In the genomic region with DNA sequence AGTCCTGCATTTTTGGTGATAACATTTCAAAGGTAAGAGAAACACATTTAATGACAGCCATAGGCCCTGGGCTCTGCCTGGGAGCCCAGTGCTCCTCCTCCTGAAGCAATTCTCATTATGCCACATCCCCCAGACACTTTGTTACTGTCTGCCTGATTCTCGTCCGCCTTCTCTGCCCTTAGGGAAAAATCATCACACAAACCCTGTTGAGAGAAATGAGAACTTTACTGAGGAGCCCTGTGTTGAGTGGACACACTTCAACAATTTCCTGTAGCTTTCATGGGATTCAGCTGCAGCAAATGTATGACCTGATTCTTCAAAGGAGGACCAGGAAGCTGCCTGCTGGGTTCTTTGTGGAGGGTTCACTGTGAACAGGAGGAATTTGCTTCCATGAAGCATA, we compare ENCODE assay signal across 26 cellular contexts.
"Had no signal": no experiment of that assay in that cellular context is flagged by ENCODE, and none has a peak within 500 bp of the region (broad histone marks: within the 10 kb centered on the region; RNA-seq: fewer than 3 reads in every experiment).

No MANE protein-coding gene starts in this region.

- DNase-seq: dorsolateral prefrontal cortex; effector CD4-positive, alpha-beta T cell; foreskin fibroblast; glutamatergic neuron; heart right ventricle; hippocampal formation; immature natural killer cell; islet precursor cell; kidney glomerular epithelial cell; left colon; left ventricle myocardium superior; lower lobe of right lung; natural killer cell; pancreas; retina; stimulated activated CD4-positive, alpha-beta T cell treated with anti-CD3 and anti-CD28 coated beads, Interleukin-4, amount 100 ng/mL, for 4 hours; stimulated activated naive CD8-positive, alpha-beta T cell treated with anti-CD3 and anti-CD28 coated beads, Interleukin-15, Interleukin-2, amounts not matched to agents 100 U/mL and 50 U/mL, for 24 hours; substantia nigra; upper lobe of right lung; uterus had no signal

- H3K9me3 ChIP-seq: lower lobe of right lung, neutrophil, pancreas, thoracic aorta, tibial nerve, upper lobe of right lung, uterus had no signal

- FAIRE-seq: colon, pancreas had no signal

- H3K27ac ChIP-seq: dorsolateral prefrontal cortex, epithelial cell of prostate, gastroesophageal sphincter, heart right ventricle, lower lobe of right lung, neutrophil, pancreas, thoracic aorta, tibial nerve, upper lobe of right lung, uterus had no signal

- H3K4me1 ChIP-seq: gastroesophageal sphincter, heart right ventricle, lower lobe of right lung, pancreas, tibial nerve, upper lobe of right lung, uterus had no signal

- H3K27me3 ChIP-seq: gastroesophageal sphincter, neutrophil, pancreas, tibial nerve, upper lobe of right lung, uterus had no signal

- H3K36me3 ChIP-seq: gastroesophageal sphincter, heart right ventricle, lower lobe of right lung, neutrophil, pancreas, thoracic aorta, tibial nerve, upper lobe of right lung, uterus had no signal

- H3K4me3 ChIP-seq: dorsolateral prefrontal cortex, gastroesophageal sphincter, heart right ventricle, lower lobe of right lung, pancreas, thoracic aorta, tibial nerve, upper lobe of right lung, uterus had no signal
